ENCODE assay signal across 27 cellular contexts in the genomic region with DNA sequence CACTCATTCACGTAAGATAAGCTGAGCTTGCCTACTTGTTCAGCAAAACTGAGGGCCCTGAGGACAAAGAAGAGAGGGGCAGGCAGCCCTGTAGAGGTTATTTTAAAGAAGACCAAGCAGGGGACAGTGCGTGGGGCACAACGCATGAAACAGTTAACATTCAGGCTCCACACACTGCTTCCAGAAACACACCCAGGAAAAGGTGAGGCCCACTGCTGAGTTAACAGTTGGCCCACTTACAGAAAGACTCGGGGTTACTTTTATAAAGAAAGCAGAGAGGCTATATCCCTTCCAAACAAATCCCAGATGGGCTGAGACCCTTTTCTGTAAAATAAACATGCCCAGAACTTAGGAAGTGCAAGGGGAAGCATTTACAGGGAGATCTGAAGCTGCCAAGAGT. TPM values are rescaled to one million over a fixed set of nuclear protein-coding genes. Genes with fewer than 3 reads are reported as not detected.
"Had no signal": no experiment of that assay in that cellular context is flagged by ENCODE, and none has a peak within 500 bp of the region (broad histone marks: within the 10 kb centered on the region; RNA-seq: fewer than 3 reads in every experiment).

No MANE protein-coding gene starts in this region.

- H3K9ac ChIP-seq: KMS-11 had no signal

- H3K4me1 ChIP-seq: Peyer's patch had no signal

- H3K27ac ChIP-seq: brain microvascular endothelial cell, cardiac muscle cell, KMS-11, Peyer's patch, RWPE1, VCaP had no signal

- ATAC-seq: activated T-helper 17 cell treated with anti-CD3 and anti-CD28 coated beads, Interleukin-2, amount 50 U/mL, for 72 hours; T-cell had no signal

- H3K9me3 ChIP-seq: Peyer's patch had no signal

- H3K36me3 ChIP-seq: brain microvascular endothelial cell, cardiac muscle cell, Peyer's patch had no signal

- H3K27me3 ChIP-seq: brain microvascular endothelial cell, cardiac muscle cell, Peyer's patch had no signal

- DNase-seq: activated CD4-positive, alpha-beta memory T cell treated with anti-CD3 and anti-CD28 coated beads, Interleukin-2, amount 10 ng/mL, durations not matched to agents 7 days and 5 days; activated CD4-positive, alpha-beta T cell treated with anti-CD3 and anti-CD28 coated beads, Interleukin-2, amount 10 ng/mL, durations not matched to agents 7 days and 5 days; activated CD4-positive, CD25-positive, alpha-beta regulatory T cell; activated gamma-delta T cell; activated naive CD4-positive, alpha-beta T cell treated with anti-CD3 and anti-CD28 coated beads for 36 hours; activated T-cell treated with anti-CD3 and anti-CD28 coated beads for 4 hours; activated T-cell treated with anti-CD3 and anti-CD28 coated beads, Interleukin-2, amount 50 U/mL, for 48 hours; brain microvascular endothelial cell; NCI-H1092; NCI-H1417; NCI-H1930; NCI-H345; NCI-H510A; NCI-H69; NK-92 treated with Interleukin-12 subunit alpha and Interleukin-12 subunit beta, amount 100 ng/mL, for 24 hours; Peyer's patch; SHP77 treated with DMSO at 0.1 percent for 48 hours; T-helper 2 cell; T1000 had no signal

- H3K4me3 ChIP-seq: cardiac muscle cell, Peyer's patch had no signal

- H3K4me2 ChIP-seq: KMS-11 had no signal

RNA-seq across cellular contexts. Expression of gene SSTR4, which starts 49.9 kb away (rescaled TPM):
- total RNA-seq: activated CD4-positive, alpha-beta memory T cell treated with anti-CD3 and anti-CD28 coated beads, Interleukin-2, amount 10 ng/mL, durations not matched to agents 7 days and 5 days; activated CD4-positive, alpha-beta T cell treated with anti-CD3 and anti-CD28 coated beads, Interleukin-2, amount 10 ng/mL, durations not matched to agents 7 days and 5 days; activated CD8-positive, alpha-beta memory T cell treated with anti-CD3 and anti-CD28 coated beads for 36 hours; activated naive CD4-positive, alpha-beta T cell treated with anti-CD3 and anti-CD28 coated beads for 36 hours; activated T-helper 17 cell treated with anti-CD3 and anti-CD28 coated beads, Interleukin-2, amount 50 U/mL, for 72 hours; cardiac muscle cell; MCF 10A; Peyer's patch; T-cell had no signal
- polyA plus RNA-seq: cardiac muscle cell had no signal
